In the genomic region with DNA sequence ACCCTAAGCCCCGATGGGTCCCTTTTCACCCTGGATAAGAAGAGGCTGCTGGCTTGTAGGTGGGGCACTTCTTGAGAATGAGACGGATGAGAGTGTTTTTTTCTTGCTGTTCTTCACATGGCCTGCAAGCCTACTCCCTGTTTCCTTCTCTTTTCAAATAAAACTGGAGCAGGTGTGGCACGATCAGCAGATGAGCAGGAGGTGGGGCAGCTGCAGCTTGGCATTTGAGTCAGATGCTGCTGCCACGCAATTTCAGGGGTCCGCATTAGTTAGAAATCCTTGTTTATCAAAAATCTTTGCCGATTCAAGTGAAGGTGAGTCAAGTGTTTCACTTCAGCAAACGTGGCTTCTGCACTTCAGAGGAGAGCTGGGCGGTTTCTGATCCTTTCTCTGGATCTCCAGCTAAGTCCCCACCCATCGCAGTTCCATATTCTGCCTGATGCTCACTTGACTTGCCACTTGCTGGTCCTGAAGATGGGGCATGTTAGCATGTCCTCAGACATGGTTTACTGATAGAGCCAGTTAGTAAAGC, we compare ENCODE assay signal across 18 cellular contexts. TPM values are rescaled to one million over a fixed set of nuclear protein-coding genes. Genes with fewer than 3 reads are reported as not detected.
"Had no signal": no experiment of that assay in that cellular context is flagged by ENCODE, and none has a peak within 500 bp of the region (broad histone marks: within the 10 kb centered on the region; RNA-seq: fewer than 3 reads in every experiment).

No MANE protein-coding gene starts in this region.

- H3K27me3 ChIP-seq: neutrophil had no signal

- H3K79me2 ChIP-seq: parathyroid adenoma had no signal

- ATAC-seq: activated T-helper 17 cell treated with anti-CD3 and anti-CD28 coated beads, Interleukin-2, amount 50 U/mL, for 72 hours; natural killer cell had no signal

- DNase-seq: activated CD4-positive, CD25-positive, alpha-beta regulatory T cell treated with anti-CD3 and anti-CD28 coated beads, Interleukin-2, amount 50 U/mL, for 72 hours; activated naive CD4-positive, alpha-beta T cell treated with Interleukin-2 at 50 U/mL for 16 hours; anterior cingulate cortex; brain microvascular endothelial cell; cortex of kidney; effector CD8-positive, alpha-beta T cell; foreskin fibroblast; glutamatergic neuron; hypothalamus; left ventricle myocardium inferior; natural killer cell; stimulated activated CD4-positive, alpha-beta T cell treated with anti-CD3 and anti-CD28 coated beads, Interleukin-1b, Interleukin-23, amount 100 ng/mL, for 48 hours had no signal

- H3K4me1 ChIP-seq: parathyroid adenoma had no signal

- H3K4me1 Mint-ChIP-seq: activated T-helper 17 cell treated with anti-CD3 and anti-CD28 coated beads, Interleukin-2, amount 50 U/mL, for 72 hours; central memory CD8-positive, alpha-beta T cell; natural killer cell had no signal

- H3K9me3 ChIP-seq: left ventricle myocardium inferior, neutrophil had no signal

- H3K27ac ChIP-seq: brain microvascular endothelial cell, left ventricle myocardium inferior, neutrophil, parathyroid adenoma had no signal

- H3K4me3 ChIP-seq: left ventricle myocardium inferior had no signal

- H3K9me3 Mint-ChIP-seq: activated T-helper 17 cell treated with anti-CD3 and anti-CD28 coated beads, Interleukin-2, amount 50 U/mL, for 72 hours; central memory CD8-positive, alpha-beta T cell; natural killer cell had no signal

- H3K9ac ChIP-seq: parathyroid adenoma had no signal

- H3K36me3 Mint-ChIP-seq: natural killer cell had no signal

- H2AFZ ChIP-seq: parathyroid adenoma had no signal

- H3K36me3 ChIP-seq: brain microvascular endothelial cell, left ventricle myocardium inferior had no signal

- H3K27ac Mint-ChIP-seq: activated T-helper 17 cell treated with anti-CD3 and anti-CD28 coated beads, Interleukin-2, amount 50 U/mL, for 72 hours; natural killer cell had no signal

- H3K4me3 Mint-ChIP-seq: activated T-helper 17 cell treated with anti-CD3 and anti-CD28 coated beads, Interleukin-2, amount 50 U/mL, for 72 hours; central memory CD8-positive, alpha-beta T cell; natural killer cell had no signal

RNA-seq across cellular contexts. Expression of a gene that starts 20.8 kb away (rescaled TPM):
- total RNA-seq: kidney epithelial cell, renal cortical epithelial cell had no signal
